18 cellular contexts compared by ENCODE assay signal in genomic region chr16:85968041-85968920, GRCh38.
DNase-seq lines count a peak whose midpoint lies in the region; ATAC-seq, FAIRE-seq and TF ChIP-seq lines count a peak whose summit lies in the region.
"Had no signal": no experiment of that assay in that cellular context is flagged by ENCODE, and none has a peak within 500 bp of the region (broad histone marks: within the 10 kb centered on the region; RNA-seq: fewer than 3 reads in every experiment).

No MANE protein-coding gene starts in this region.

- peaks cover 25% of the 10 kb centered on the region for H3K4me1 Mint-ChIP-seq in activated CD4-positive, alpha-beta T cell treated with anti-CD3 and anti-CD28 coated beads, Interleukin-2, amount 10 ng/mL, durations not matched to agents 24 days and 14 days
- H3K4me1 Mint-ChIP-seq in activated CD4-positive, alpha-beta T cell treated with anti-CD3 and anti-CD28 coated beads, Interleukin-2, amount 10 ng/mL, durations not matched to agents 7 days and 5 days, result peaks cover 7% of the 10 kb centered on the region
- H3K4me1 Mint-ChIP-seq in stimulated activated memory B cell treated with anti-CD40 and anti-IgM and Interleukin-4, amounts not matched to agents 10 μg/mL and 1 μg/mL and 100 μg/mL, for 72 hours, result peaks cover 72% of the 10 kb centered on the region

- H3K4me3 Mint-ChIP-seq in activated CD4-positive, alpha-beta T cell treated with anti-CD3 and anti-CD28 coated beads, Interleukin-2, amount 10 ng/mL, durations not matched to agents 24 days and 14 days, result peak overlapping the region; percentile 56
- H3K4me3 Mint-ChIP-seq in activated CD4-positive, alpha-beta T cell treated with anti-CD3 and anti-CD28 coated beads, Interleukin-2, amount 10 ng/mL, durations not matched to agents 7 days and 5 days, result no peak overlapping the region
- H3K4me3 Mint-ChIP-seq in stimulated activated memory B cell treated with anti-CD40 and anti-IgM and Interleukin-4, amounts not matched to agents 10 μg/mL and 1 μg/mL and 100 μg/mL, for 72 hours, result peak overlapping the region; percentile 65
- H3K4me3 Mint-ChIP-seq: H9 had no signal

- in situ Hi-C loops in GM12878 (cut with MboI), result no loop called here

- H2AFZ ChIP-seq in Karpas-422 (ENCODE audit: low read length), result 0 out of 2 replicates have a peak overlapping the region, but pooled peaks have one; percentile 12
- no peak overlapping the region for H2AFZ ChIP-seq in GM12878 (ENCODE audit: control insufficient read depth, low read depth, low read length)

- H3K4me2 ChIP-seq in Karpas-422 (ENCODE audit: low read depth, low read length, poor library complexity, severe bottlenecking), result peak overlapping the region; percentile 73
- peak overlapping the region; percentile 88; the same call in 1 of the 2 replicates for H3K4me2 ChIP-seq in GM12878 (ENCODE audit: control insufficient read depth, insufficient read depth)

- POLR2A ChIA-PET in activated CD4-positive, alpha-beta T cell treated with anti-CD3 and anti-CD28 coated beads, Interleukin-2, amount 10 ng/mL, durations not matched to agents 7 days and 5 days (lab: Charles Lee), result no interaction called here
- POLR2A ChIA-PET in GM12878 (lab: Charles Lee), result no interaction called here

- H3K27ac ChIP-seq in Karpas-422 (ENCODE audit: low read length) (peak overlapping the region; percentile 98), GM12878 (ENCODE audit: control insufficient read depth, insufficient read depth) (no peak overlapping the region; the same call in 1 of the 2 replicates), vagina (no peak overlapping the region)
- H3K27ac ChIP-seq: C4-2B, SJCRH30 had no signal

- H3K36me3 ChIP-seq in Karpas-422 (ENCODE audit: insufficient read depth, low read length) (no peaks in the 10 kb centered on the region), GM12878 (ENCODE audit: control insufficient read depth in 2 of 2, insufficient read depth in 2 of 2, low read length in 1 of 2) (no peaks in the 10 kb centered on the region), vagina (no peaks in the 10 kb centered on the region)
- H3K36me3 ChIP-seq: SJCRH30 had no signal

- H3K27ac Mint-ChIP-seq in activated CD4-positive, alpha-beta T cell treated with anti-CD3 and anti-CD28 coated beads, Interleukin-2, amount 10 ng/mL, durations not matched to agents 24 days and 14 days, result peak overlapping the region; percentile 30
- no peak overlapping the region for H3K27ac Mint-ChIP-seq in activated CD4-positive, alpha-beta T cell treated with anti-CD3 and anti-CD28 coated beads, Interleukin-2, amount 10 ng/mL, durations not matched to agents 7 days and 5 days
- H3K27ac Mint-ChIP-seq in stimulated activated memory B cell treated with anti-CD40 and anti-IgM and Interleukin-4, amounts not matched to agents 10 μg/mL and 1 μg/mL and 100 μg/mL, for 72 hours, result peak overlapping the region; percentile 81
- H3K27ac Mint-ChIP-seq: H9 had no signal

- peak; percentile 33 for ATAC-seq in GM12878
- no peak for ATAC-seq in stimulated activated memory B cell treated with anti-CD40 and anti-IgM and Interleukin-4, amounts not matched to agents 10 μg/mL and 1 μg/mL and 100 μg/mL, for 72 hours

- H3K36me3 Mint-ChIP-seq in activated CD4-positive, alpha-beta T cell treated with anti-CD3 and anti-CD28 coated beads, Interleukin-2, amount 10 ng/mL, durations not matched to agents 24 days and 14 days (ENCODE audit: low read depth), result no peaks in the 10 kb centered on the region
- H3K36me3 Mint-ChIP-seq in activated CD4-positive, alpha-beta T cell treated with anti-CD3 and anti-CD28 coated beads, Interleukin-2, amount 10 ng/mL, durations not matched to agents 7 days and 5 days (ENCODE audit: low read depth), result no peaks in the 10 kb centered on the region
- H3K36me3 Mint-ChIP-seq in stimulated activated memory B cell treated with anti-CD40 and anti-IgM and Interleukin-4, amounts not matched to agents 10 μg/mL and 1 μg/mL and 100 μg/mL, for 72 hours, result no peaks in the 10 kb centered on the region

- H3K79me2 ChIP-seq in Karpas-422 (ENCODE audit: low read length) (no peaks in the 10 kb centered on the region), GM12878 (ENCODE audit: control insufficient read depth, insufficient read depth, low read length) (no peaks in the 10 kb centered on the region)

- peak overlapping the region; percentile 63 for H3K9ac ChIP-seq in Karpas-422 (ENCODE audit: low read length)
- no peak overlapping the region for H3K9ac ChIP-seq in GM12878 (ENCODE audit: control insufficient read depth, insufficient read depth, low read length)

- TF ChIP-seq RAD21 in GM12878 (IDR thresholded peaks at IDR 0.05; ENCODE audit: insufficient read depth, low read depth, low read length), result no peak

- no peak for TF ChIP-seq EP300 in GM12878 (IDR thresholded peaks at IDR 0.05; ENCODE audit: borderline replicate concordance in 1 of 2, control insufficient read depth in 1 of 2, low read depth in 2 of 2, low read length in 2 of 2)

- H3K27me3 ChIP-seq in Karpas-422 (ENCODE audit: low read length) (no peaks in the 10 kb centered on the region), GM12878 (replicated peaks in 1 of 2; ENCODE audit: control insufficient read depth in 2 of 2, insufficient read depth in 2 of 2, low read length in 1 of 2) (no peaks in the 10 kb centered on the region), vagina (no peaks in the 10 kb centered on the region)
- H3K27me3 ChIP-seq: SJCRH30 had no signal

- H3K9me3 ChIP-seq in Karpas-422 (ENCODE audit: low read length) (no peaks in the 10 kb centered on the region), GM12878 (replicated peaks; ENCODE audit: control insufficient read depth, insufficient read depth, low read length) (no peaks in the 10 kb centered on the region; the same call in 2 of the 3 replicates), vagina (no peaks in the 10 kb centered on the region)
- H3K9me3 ChIP-seq: SJCRH30 had no signal

- intact Hi-C loops in activated CD4-positive, alpha-beta T cell treated with anti-CD3 and anti-CD28 coated beads, Interleukin-2, amount 10 ng/mL, durations not matched to agents 24 days and 14 days (cut with micrococcal nuclease), result no loop called here
- intact Hi-C loops in GM12878 (cut with micrococcal nuclease; ENCODE audit: unreplicated experiment), result no loop called here
- intact Hi-C loops in vagina (cut with DNase I), result no loop called here
- intact Hi-C loops in cardiac septum (cut with DNase I), result no loop called here

- BruUV-seq in GM12878 (replicated peaks; lab: Mats Ljungman, UMichigan), result no TSS peak

- H4K20me1 ChIP-seq in Karpas-422 (ENCODE audit: insufficient read depth, low read depth, low read length), result no peaks in the 10 kb centered on the region
- no peaks in the 10 kb centered on the region for H4K20me1 ChIP-seq in GM12878 (ENCODE audit: control insufficient read depth, insufficient read depth)

- H3K4me1 ChIP-seq in Karpas-422 (ENCODE audit: low read length) (peaks cover 71% of the 10 kb centered on the region), GM12878 (ENCODE audit: control insufficient read depth, insufficient read depth, low read length) (peaks cover 43% of the 10 kb centered on the region), vagina (peaks cover 41% of the 10 kb centered on the region)
- H3K4me1 ChIP-seq: SJCRH30 had no signal

- CTCF ChIA-PET in activated CD4-positive, alpha-beta T cell treated with anti-CD3 and anti-CD28 coated beads, Interleukin-2, amount 10 ng/mL, durations not matched to agents 7 days and 5 days (lab: Charles Lee), result interaction anchor here (1.1 kb wide), 1 partner anchor 149 kb away, joined by 3 read pairs; no protein-coding TSS in a partner anchor
- CTCF ChIA-PET in GM12878 (lab: Yijun Ruan, JAX), result interaction anchor here (0.7 to 1.3 kb wide), 7 partner anchors 19 to 149 kb away, joined by 3 to 4 read pairs (median 3); no protein-coding TSS in a partner anchor

- no peaks in the 10 kb centered on the region for H3K27me3 Mint-ChIP-seq in activated CD4-positive, alpha-beta T cell treated with anti-CD3 and anti-CD28 coated beads, Interleukin-2, amount 10 ng/mL, durations not matched to agents 24 days and 14 days
- no peaks in the 10 kb centered on the region for H3K27me3 Mint-ChIP-seq in activated CD4-positive, alpha-beta T cell treated with anti-CD3 and anti-CD28 coated beads, Interleukin-2, amount 10 ng/mL, durations not matched to agents 7 days and 5 days
- H3K27me3 Mint-ChIP-seq in stimulated activated memory B cell treated with anti-CD40 and anti-IgM and Interleukin-4, amounts not matched to agents 10 μg/mL and 1 μg/mL and 100 μg/mL, for 72 hours, result no peaks in the 10 kb centered on the region

- no peak for FAIRE-seq in GM12878 (lab: Jason Lieb, UNC)
- FAIRE-seq: A204.1 had no signal

- no peak for DNase-seq in activated CD4-positive, alpha-beta T cell treated with anti-CD3 and anti-CD28 coated beads, Interleukin-2, amount 10 ng/mL, durations not matched to agents 24 days and 14 days
- no peak for DNase-seq in activated CD4-positive, alpha-beta T cell treated with anti-CD3 and anti-CD28 coated beads, Interleukin-2, amount 10 ng/mL, durations not matched to agents 7 days and 5 days
- DNase-seq in Karpas-422 (peak; percentile 95), GM12878 (ENCODE audit: low read depth, low spot score) (no peak), vagina (ENCODE audit: extremely low spot score in 2 of 2) (no peak), cardiac septum (ENCODE audit: low spot score) (no peak), H4 (ENCODE audit: low spot score) (no peak)
- DNase-seq: DMS153; H9; NCI-H1436; NCI-H2029 treated with DMSO at 0.1 percent for 48 hours; NCI-H2171 treated with DMSO at 0.1 percent for 48 hours; NCI-H446 treated with DMSO at 0.1 percent for 48 hours; NK-92 treated with Interleukin-12 subunit alpha and Interleukin-12 subunit beta, amount 100 ng/mL, for 24 hours; SJCRH30 had no signal

- H3K4me3 ChIP-seq in Karpas-422 (ENCODE audit: low read length), result peak overlapping the region; percentile 45
- H3K4me3 ChIP-seq in GM12878, result no peak overlapping the region
- no peak overlapping the region for H3K4me3 ChIP-seq in vagina
- H3K4me3 ChIP-seq: SJCRH30 had no signal

- 20% methylated on average over 14 of the region's 14 CpGs for WGBS in GM12878 (ENCODE audit: insufficient coverage, insufficient replicate concordance, low lambda C conversion rate, missing lambda C conversion rate)

- RAD21 ChIA-PET in GM12878 (lab: Charles Lee; ENCODE audit: unreplicated experiment), result interaction anchor here (0.6 to 2.1 kb wide), 5 partner anchors 13 to 119 kb away, joined by 3 to 8 read pairs (median 3); no protein-coding TSS in a partner anchor

- no peak for TF ChIP-seq CTCF in GM12878 (IDR thresholded peaks at IDR 0.05 in 2 of 3, conservative IDR thresholded peaks at IDR 0.05 in 1 of 3; ENCODE audit: control insufficient read depth in 2 of 3, extremely low read depth in 1 of 3, insufficient read depth in 1 of 3, low read depth in 3 of 3, low read length in 3 of 3)
- TF ChIP-seq CTCF in vagina (IDR thresholded peaks at IDR 0.05), result no peak

- H3K9me2 ChIP-seq in Karpas-422 (replicated peaks; ENCODE audit: insufficient read depth, low read length), result no peaks in the 10 kb centered on the region

- peaks cover 4% of the 10 kb centered on the region for H3K9me3 Mint-ChIP-seq in activated CD4-positive, alpha-beta T cell treated with anti-CD3 and anti-CD28 coated beads, Interleukin-2, amount 10 ng/mL, durations not matched to agents 24 days and 14 days
- peaks cover 7% of the 10 kb centered on the region for H3K9me3 Mint-ChIP-seq in activated CD4-positive, alpha-beta T cell treated with anti-CD3 and anti-CD28 coated beads, Interleukin-2, amount 10 ng/mL, durations not matched to agents 7 days and 5 days
- peaks cover 2% of the 10 kb centered on the region for H3K9me3 Mint-ChIP-seq in stimulated activated memory B cell treated with anti-CD40 and anti-IgM and Interleukin-4, amounts not matched to agents 10 μg/mL and 1 μg/mL and 100 μg/mL, for 72 hours
- H3K9me3 Mint-ChIP-seq: H9 had no signal

- SMC1A ChIA-PET in GM12878 (lab: Charles Lee; ENCODE audit: uncharacterized antibody, unreplicated experiment), result interaction anchor here (0.9 to 3.9 kb wide), 2 partner anchors 19 to 22 kb away, joined by 3 to 14 read pairs; no protein-coding TSS in a partner anchor

- TF ChIP-seq POLR2A in GM12878 (IDR thresholded peaks at IDR 0.05; ENCODE audit: low read depth, low read length), result no peak
- TF ChIP-seq POLR2A in vagina (IDR thresholded peaks at IDR 0.05), result no peak
